Comparison of ENCODE assay signal across 1 cellular context in genomic region chr12:124324803-124325705, GRCh38.
TF ChIP-seq lines count a peak whose summit lies in the region.

No MANE protein-coding gene starts in this region.

TF ChIP-seq in HCT116, 20 proteins besides CTCF, POLR2A, EP300 and RAD21 (continued from another document):
- no peak for TF ChIP-seq ZBTB33 (IDR thresholded peaks at IDR 0.05; ENCODE audit: extremely low read depth, insufficient replicate concordance, low read length)
- TF ChIP-seq EGR1 (IDR thresholded peaks at IDR 0.05; ENCODE audit: low read depth) = no peak
- TF ChIP-seq ZFX (IDR thresholded peaks at IDR 0.05) = no peak
- TF ChIP-seq ELF1 (IDR thresholded peaks at IDR 0.05; ENCODE audit: borderline replicate concordance, low read depth) = no peak
- no peak for TF ChIP-seq CBX3 (IDR thresholded peaks at IDR 0.05; ENCODE audit: low read depth)
- no peak for TF ChIP-seq JUND (IDR thresholded peaks at IDR 0.05)
- no peak for TF ChIP-seq SP1 (IDR thresholded peaks at IDR 0.05; ENCODE audit: low read depth)
- no peak for TF ChIP-seq SIN3A (IDR thresholded peaks at IDR 0.05; ENCODE audit: low read depth)
- TF ChIP-seq FOSL1 (IDR thresholded peaks at IDR 0.05; ENCODE audit: low read depth) = no peak
- no peak for TF ChIP-seq YY1 (IDR thresholded peaks at IDR 0.05; ENCODE audit: extremely low read depth, insufficient replicate concordance, low read depth, low read length)
- TF ChIP-seq REST (IDR thresholded peaks at IDR 0.05; ENCODE audit: low read depth) = no peak
- no peak for TF ChIP-seq TCF7L2 (IDR thresholded peaks at IDR 0.05; ENCODE audit: borderline replicate concordance, extremely low read depth, insufficient read depth, insufficient read length)
- TF ChIP-seq SRF (IDR thresholded peaks at IDR 0.05; ENCODE audit: low read depth) = no peak
- TF ChIP-seq EZH2 (IDR thresholded peaks at IDR 0.05) = no peak
- TF ChIP-seq POLR2AphosphoS5 (IDR thresholded peaks at IDR 0.05; ENCODE audit: low read depth, low read length) = no peak
- TF ChIP-seq, protein P1, sequence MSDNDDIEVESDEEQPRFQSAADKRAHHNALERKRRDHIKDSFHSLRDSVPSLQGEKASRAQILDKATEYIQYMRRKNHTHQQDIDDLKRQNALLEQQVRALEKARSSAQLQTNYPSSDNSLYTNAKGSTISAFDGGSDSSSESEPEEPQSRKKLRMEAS (IDR thresholded peaks at IDR 0.05) = no peak
- TF ChIP-seq, protein P2, sequence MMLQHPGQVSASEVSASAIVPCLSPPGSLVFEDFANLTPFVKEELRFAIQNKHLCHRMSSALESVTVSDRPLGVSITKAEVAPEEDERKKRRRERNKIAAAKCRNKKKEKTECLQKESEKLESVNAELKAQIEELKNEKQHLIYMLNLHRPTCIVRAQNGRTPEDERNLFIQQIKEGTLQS (IDR thresholded peaks at IDR 0.05) = no peak
- no peak for TF ChIP-seq CEBPB (IDR thresholded peaks at IDR 0.05; ENCODE audit: low read depth)
TF ChIP-seq in HCT116: peak in this region for 0.
